In the genomic region with DNA sequence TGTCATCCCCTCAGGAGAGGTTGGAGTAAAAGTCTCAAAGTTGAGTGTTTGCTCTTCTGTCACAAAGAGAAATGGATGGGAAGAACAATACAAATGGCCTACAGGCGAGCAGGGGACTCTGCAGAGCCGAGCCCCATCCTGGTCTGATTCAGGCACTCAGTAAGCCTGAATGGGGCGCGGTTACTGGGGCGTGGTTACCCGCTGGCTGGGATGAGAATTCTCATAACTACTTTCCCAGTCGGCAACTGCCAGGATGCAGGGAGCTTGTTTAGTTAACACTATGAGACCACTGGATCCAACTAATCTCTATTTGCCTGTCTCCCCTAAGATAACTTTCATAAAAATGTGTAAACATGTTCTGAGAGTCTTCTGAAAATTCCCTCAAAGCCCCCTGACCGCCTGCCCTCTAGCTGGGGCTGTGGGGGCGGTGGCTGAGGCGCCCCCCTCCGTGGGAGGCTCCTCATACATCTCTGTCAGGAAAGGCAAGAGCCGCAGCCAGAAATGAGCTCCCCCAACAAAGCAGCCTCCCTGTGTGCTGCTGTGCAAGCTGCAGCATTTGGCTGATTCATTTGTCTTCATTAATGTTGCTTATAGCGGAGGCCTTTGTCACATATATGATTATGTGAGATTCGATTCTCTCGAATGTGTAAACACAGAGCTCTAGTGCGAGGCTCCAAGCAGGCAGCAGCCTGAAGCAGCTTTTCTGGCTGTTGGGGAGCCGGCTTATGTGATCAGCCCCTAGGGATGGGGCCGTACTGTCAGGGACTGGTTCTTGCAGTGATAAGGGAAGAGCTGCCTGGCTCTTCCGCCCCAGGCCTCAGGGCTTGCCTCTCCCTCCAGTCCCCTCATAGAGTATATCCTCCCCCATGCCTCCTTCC, we compare ENCODE assay signal across 7 cellular contexts.
DNase-seq lines count a peak whose midpoint lies in the region; TF ChIP-seq lines count a peak whose summit lies in the region.

No MANE protein-coding gene starts in this region.

- no peak for TF ChIP-seq POLR2A in transverse colon (IDR thresholded peaks at IDR 0.05)

- no peak overlapping the region for H3K9ac ChIP-seq in iPS-18a (ENCODE audit: low read length)

- H3K36me3 ChIP-seq in iPS-18a (ENCODE audit: control insufficient read depth, low read depth, low read length) (no peaks in the 10 kb centered on the region), transverse colon (no peaks in the 10 kb centered on the region)

- H3K9me3 ChIP-seq in iPS-18a (ENCODE audit: control insufficient read depth, low read depth, low read length) (no peaks in the 10 kb centered on the region), transverse colon (no peaks in the 10 kb centered on the region)

- H3K27me3 ChIP-seq in iPS-18a (ENCODE audit: control insufficient read depth, insufficient read depth, low read length) (no peaks in the 10 kb centered on the region), transverse colon (no peaks in the 10 kb centered on the region)

- H3K4me1 ChIP-seq in iPS-18a (ENCODE audit: control insufficient read depth, low read depth, low read length) (peaks cover 23% of the 10 kb centered on the region), transverse colon (peaks cover 5 to 17% (median 11%) of the 10 kb centered on the region in 4 donors)

- H3K4me3 ChIP-seq in iPS-18a (ENCODE audit: low read length) = peak overlapping the region; percentile 23
- H3K4me3 ChIP-seq in transverse colon = no peak overlapping the region

- intact Hi-C loops in transverse colon (cut with DNase I; ENCODE audit: low total_unique reads) = no loop called here

- no peak for TF ChIP-seq EP300 in transverse colon (IDR thresholded peaks at IDR 0.05; ENCODE audit: low read depth)

- H3K27ac ChIP-seq in iPS-18a (ENCODE audit: low read length) (no peak overlapping the region), transverse colon (peak overlapping the region; percentile 19 to 46 (median 36))

- WGBS in transverse colon (ENCODE audit: low coverage in 1 of 2), 2 donors = 0 to 42% methylated on average over 7 to 19 of the region's 19 CpGs

- TF ChIP-seq CTCF in transverse colon (IDR thresholded peaks at IDR 0.05) = peak in 3 of 5 experiments; percentile 7 to 33 (median 21)

- DNase-seq in NCI-H1092 treated with DMSO at 0.1 percent for 48 hours (lab: John Stamatoyannopoulos, UW) (peak; percentile 22), SW480 (ENCODE audit: low spot score) (peak; percentile 81), transverse colon (peak; percentile 83), AML-193 (lab: John Stamatoyannopoulos, UW) (no peak), anterior cingulate cortex (lab: John Stamatoyannopoulos, UW) (no peak)
- DNase-seq in effector CD4-positive, alpha-beta T cell = no peak

- in situ Hi-C loops in transverse colon (cut with MboI; ENCODE audit: low pct_ligation_motif_present in 1 of 4, low pct_unique_long_range_greater_than_20kb in 1 of 4, low sequenced_read_pairs in 3 of 4) = no loop called here

Comparison
In these comparisons a context has a peak if more than half of its experiments do, and no peak if none do; other contexts are left out.
1. DNase-seq: peak in NCI-H1092 treated with DMSO at 0.1 percent for 48 hours (single experiment), SW480 (single experiment) and transverse colon (single experiment); none in AML-193 (0 of 2), anterior cingulate cortex (0 of 58) and effector CD4-positive, alpha-beta T cell (single experiment).